Comparison of ENCODE assay signal across 8 cellular contexts in the genomic region with DNA sequence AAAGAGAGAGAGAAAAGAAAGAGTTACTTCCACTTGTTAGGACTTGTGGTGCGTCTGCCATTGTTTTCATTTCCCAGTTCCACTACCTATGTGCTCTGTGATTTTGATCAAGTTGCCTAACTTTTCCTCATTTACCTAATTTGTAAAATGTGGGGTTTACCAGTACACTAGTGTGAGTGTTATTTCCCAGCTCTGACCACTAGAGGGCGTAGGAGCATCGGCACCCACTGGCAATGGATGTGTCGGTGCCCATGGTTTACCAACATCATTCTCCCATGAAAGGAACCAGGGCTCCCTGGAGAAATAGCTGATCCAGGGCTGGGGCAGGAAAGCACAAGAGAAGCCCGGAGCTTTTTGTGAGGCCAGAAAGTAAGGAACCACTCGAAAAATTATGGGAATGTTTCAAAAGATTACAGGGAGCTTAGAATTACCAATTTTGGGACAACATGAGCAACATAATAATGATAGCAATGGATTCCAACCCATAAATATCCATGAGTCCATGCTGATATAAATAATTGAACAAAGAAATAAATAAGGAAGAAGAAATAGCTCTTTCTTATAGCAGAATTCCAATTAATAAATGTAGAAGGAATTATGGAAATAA. TPM values are rescaled to one million over a fixed set of nuclear protein-coding genes. Genes with fewer than 3 reads are reported as not detected.
DNase-seq lines count a peak whose midpoint lies in the region; ATAC-seq, FAIRE-seq and TF ChIP-seq lines count a peak whose summit lies in the region.

No MANE protein-coding gene starts in this region.

- no peaks in the 10 kb centered on the region for H3K9me3 Mint-ChIP-seq in memory B cell

- peak; percentile 70 for FAIRE-seq in A204.1 (lab: Jason Lieb, UNC)

- DNase-seq in GM13976 (ENCODE audit: low spot score): peak; percentile 83
- DNase-seq in NCI-H2227 (lab: John Stamatoyannopoulos, UW; ENCODE audit: unreplicated experiment): peak; percentile 90
- peak; percentile 33 to 76 for DNase-seq in activated CD4-positive, alpha-beta T cell treated with anti-CD3 and anti-CD28 coated beads, Interleukin-2, amount 50 U/mL, for 24 hours (ENCODE audit: low read depth in 1 of 2, low spot score in 1 of 2)
- DNase-seq in dermis microvascular lymphatic vessel endothelial cell (ENCODE audit: low read depth in 2 of 2): peak; percentile 30 to 61
- DNase-seq in memory B cell (ENCODE audit: low spot score in 2 of 2): peak; percentile 66 to 67
- DNase-seq in stimulated activated CD8-positive, alpha-beta memory T cell treated with anti-CD3 and anti-CD28 coated beads, Interleukin-4, amount 100 ng/mL, for 24 hours (ENCODE audit: low read depth): peak; percentile 46

- H3K27ac Mint-ChIP-seq in memory B cell: no peak overlapping the region

- peak; percentile 86 for TF ChIP-seq CTCF in GM13976 (IDR thresholded peaks at IDR 0.05; ENCODE audit: borderline replicate concordance, control extremely low read depth, extremely low read depth, insufficient read depth, missing control alignments)

- no peak overlapping the region for H3K4me3 Mint-ChIP-seq in memory B cell

- peak; percentile 74 for ATAC-seq in memory B cell (ENCODE audit: low read depth)
- ATAC-seq in HG03565 (IDR thresholded peaks at IDR 0.05; ENCODE audit: unreplicated experiment): no peak

- H3K4me1 Mint-ChIP-seq in memory B cell: peaks cover 5% of the 10 kb centered on the region

- peaks cover 21% of the 10 kb centered on the region for H3K27me3 Mint-ChIP-seq in memory B cell

- H3K36me3 Mint-ChIP-seq in memory B cell: no peaks in the 10 kb centered on the region

- in situ Hi-C loops in GM13976 (cut with MboI; ENCODE audit: low sequenced_read_pairs, unreplicated experiment): no loop called here

RNA-seq across cellular contexts. Expression of gene CEACAM4, which starts 15.1 kb away (rescaled TPM):
- not detected in 2 replicates for total RNA-seq in dermis microvascular lymphatic vessel endothelial cell

RNA-seq across cellular contexts. Expression of gene CEACAM7, which starts 46.1 kb away (rescaled TPM):
- total RNA-seq in dermis microvascular lymphatic vessel endothelial cell: 0.39 and 3.9 TPM in 2 replicates
